ENCODE assay signal across 9 cellular contexts in the genomic region with DNA sequence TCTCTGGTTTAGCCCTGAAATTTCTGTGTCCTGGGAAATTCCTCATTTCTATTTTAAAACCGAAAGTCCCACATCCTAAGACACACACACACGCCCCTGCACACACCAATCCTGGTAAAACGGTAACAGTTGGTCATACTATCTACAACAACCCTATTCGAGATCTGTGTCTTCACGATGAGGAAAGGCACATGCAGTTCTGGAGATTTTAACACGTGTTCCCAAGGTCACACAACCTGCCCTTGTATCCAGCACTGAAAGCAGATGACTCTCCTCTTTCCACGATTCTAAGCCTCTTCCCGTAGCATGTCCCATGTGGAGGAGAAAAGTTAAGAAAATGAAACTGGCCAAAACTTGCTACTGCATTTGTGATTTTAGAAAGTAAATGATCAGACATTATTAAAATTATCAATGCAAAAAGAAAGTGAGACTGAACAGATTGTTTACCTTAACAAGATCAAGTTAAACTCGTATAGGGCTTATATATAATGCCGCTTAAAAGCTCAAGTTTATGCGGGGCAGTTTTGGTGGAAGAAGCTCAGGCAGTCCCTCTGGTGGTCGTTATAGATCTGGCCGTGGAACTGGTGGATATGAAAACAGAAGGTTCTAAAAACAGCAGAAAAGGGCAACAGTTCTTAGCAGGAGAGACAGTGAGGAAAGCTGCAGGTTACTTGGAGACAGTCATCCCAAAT. TPM values are rescaled to one million over a fixed set of nuclear protein-coding genes. Genes with fewer than 3 reads are reported as not detected.
DNase-seq lines count a peak whose midpoint lies in the region; ATAC-seq and TF ChIP-seq lines count a peak whose summit lies in the region.
"Had no signal": no experiment of that assay in that cellular context is flagged by ENCODE, and none has a peak within 500 bp of the region (broad histone marks: within the 10 kb centered on the region; RNA-seq: fewer than 3 reads in every experiment).

No MANE protein-coding gene starts in this region.

- H3K9me3 ChIP-seq in esophagus squamous epithelium = no peaks in the 10 kb centered on the region

- DNase-seq in GM06990 (ENCODE audit: extremely low read depth, insufficient read length) (no peak), NB4 (ENCODE audit: low read depth) (peak; percentile 58), cardiac fibroblast (ENCODE audit: low read depth in 2 of 2) (peak; percentile 41 to 48), retinal pigment epithelial cell (ENCODE audit: low read depth) (no peak), esophagus squamous epithelium (lab: John Stamatoyannopoulos, UW) (no peak), epidermal melanocyte (ENCODE audit: insufficient read length, low spot score) (no peak)
- DNase-seq: activated B cell treated with CpG ODN at 0.5 μM for 24 hours had no signal

- H3K27ac ChIP-seq in esophagus squamous epithelium = no peak overlapping the region

- H3K27me3 ChIP-seq in GM06990 (replicated peaks; ENCODE audit: control insufficient read depth, insufficient read depth, low read length) (no peaks in the 10 kb centered on the region), esophagus squamous epithelium (peaks cover 0 to 52% (median 0%) of the 10 kb centered on the region in 4 donors)

- 39 to 41% methylated on average over 13 of the region's 13 CpGs for WGBS in esophagus squamous epithelium, 2 donors

- intact Hi-C loops in esophagus squamous epithelium (cut with DNase I) = no loop called here

- no peaks in the 10 kb centered on the region for H3K4me1 ChIP-seq in esophagus squamous epithelium

- no peaks in the 10 kb centered on the region for H3K36me3 ChIP-seq in GM06990 (ENCODE audit: control insufficient read depth, insufficient read depth, low read length)
- no peaks in the 10 kb centered on the region for H3K36me3 ChIP-seq in esophagus squamous epithelium

- ATAC-seq in GM19395 (IDR thresholded peaks at IDR 0.05; ENCODE audit: unreplicated experiment) = no peak
- ATAC-seq: sciatic nerve had no signal

- TF ChIP-seq CTCF in GM06990 (IDR thresholded peaks at IDR 0.05; ENCODE audit: insufficient read depth, low read length, poor library complexity, severe bottlenecking) (peak; percentile 24), NB4 (IDR thresholded peaks at IDR 0.05; ENCODE audit: low read depth, low read length) (peak; percentile 71), cardiac fibroblast (IDR thresholded peaks at IDR 0.05; ENCODE audit: low read depth, low read length) (peak; percentile 49), retinal pigment epithelial cell (conservative IDR thresholded peaks at IDR 0.05; ENCODE audit: low read depth, low read length) (peak; percentile 58), esophagus squamous epithelium (IDR thresholded peaks at IDR 0.05) (peak in 1 of 6 experiments; percentile 14)

- H3K4me3 ChIP-seq in GM06990 (replicated peaks; ENCODE audit: low read depth, low read length) (no peak overlapping the region), NB4 (ENCODE audit: low read depth, low read length) (peak overlapping the region; percentile 23), cardiac fibroblast (replicated peaks in 1 of 2; ENCODE audit: low read depth in 2 of 2, low read length in 2 of 2) (no peak overlapping the region), retinal pigment epithelial cell (ENCODE audit: low read length) (no peak overlapping the region), esophagus squamous epithelium (peak overlapping the region in 1 of 4 donors; percentile 12)

- no peak for TF ChIP-seq POLR2A in NB4 (IDR thresholded peaks at IDR 0.05; ENCODE audit: extremely low read depth, insufficient read length)
- no peak for TF ChIP-seq POLR2A in esophagus squamous epithelium (IDR thresholded peaks at IDR 0.05)

RNA-seq across cellular contexts. Expression of a gene that starts 32.7 kb away (rescaled TPM):
- not detected for total RNA-seq in esophagus squamous epithelium
- total RNA-seq: activated B cell treated with CpG ODN at 0.5 μM for 24 hours had no signal

RNA-seq across cellular contexts. Expression of a gene that starts 39.6 kb away (rescaled TPM):
- 1 to 10 TPM in 1 of 4 donors, not detected in 3; 1.4 TPM for total RNA-seq in esophagus squamous epithelium
- total RNA-seq: activated B cell treated with CpG ODN at 0.5 μM for 24 hours, sciatic nerve had no signal

RNA-seq across cellular contexts. Expression of a gene that starts 50.1 kb away (rescaled TPM):
- total RNA-seq in esophagus squamous epithelium = not detected
- total RNA-seq: activated B cell treated with CpG ODN at 0.5 μM for 24 hours, sciatic nerve had no signal

Comparison
In these comparisons a context has a peak if more than half of its experiments do, and no peak if none do; other contexts are left out.
1. DNase-seq: peak in NB4 (single experiment) and cardiac fibroblast (2 of 2); none in GM06990 (single experiment), retinal pigment epithelial cell (single experiment), esophagus squamous epithelium (single experiment) and epidermal melanocyte (single experiment).